Comparison of ENCODE assay signal across 18 cellular contexts in the genomic region with DNA sequence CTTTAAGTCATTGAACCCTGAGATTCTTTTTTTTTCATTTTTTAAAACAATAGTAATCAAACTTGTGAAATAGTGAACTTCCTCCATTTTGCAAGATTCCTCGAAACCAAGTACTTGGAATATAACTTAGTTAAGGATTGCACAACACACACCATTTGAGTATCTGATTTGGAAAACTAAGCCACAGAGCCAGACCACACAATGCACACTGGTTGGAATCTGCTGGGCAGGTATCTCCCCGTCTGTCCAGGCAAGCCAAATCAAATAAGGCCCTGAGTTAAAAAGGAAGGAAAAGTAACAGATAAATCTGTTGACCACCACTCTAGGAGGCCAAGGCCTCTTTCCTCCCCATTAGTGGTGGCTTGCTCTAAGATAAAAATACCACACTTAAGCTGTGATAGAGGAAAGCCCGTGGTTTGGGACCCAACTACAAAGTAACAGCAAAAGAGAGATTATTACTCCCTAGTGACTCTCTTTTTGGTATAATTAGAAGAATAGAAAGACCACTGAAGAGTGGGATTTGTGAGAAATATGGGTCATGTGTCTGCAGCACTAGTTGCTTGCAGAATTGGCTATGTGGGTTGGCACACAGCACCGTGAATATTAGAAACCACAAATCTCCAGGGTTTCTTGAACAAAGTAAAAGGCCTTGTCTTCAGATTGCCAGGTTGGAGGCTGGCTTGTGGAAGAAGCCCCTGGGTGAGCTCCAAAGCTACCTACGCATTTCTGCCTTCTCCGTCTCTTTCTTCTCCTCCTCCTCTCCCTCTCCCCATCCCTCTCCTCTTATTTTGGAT.
DNase-seq lines count a peak whose midpoint lies in the region; ATAC-seq, FAIRE-seq and TF ChIP-seq lines count a peak whose summit lies in the region.
"Had no signal": no experiment of that assay in that cellular context is flagged by ENCODE, and none has a peak within 500 bp of the region (broad histone marks: within the 10 kb centered on the region; RNA-seq: fewer than 3 reads in every experiment).

No MANE protein-coding gene starts in this region.

- peaks cover 0 to 32% (median 10%) of the 10 kb centered on the region in 12 donors for H3K4me1 ChIP-seq in heart left ventricle
- peaks cover 0 to 8% of the 10 kb centered on the region in 2 donors for H3K4me1 ChIP-seq in right atrium auricular region
- H3K4me1 ChIP-seq in right cardiac atrium (ENCODE audit: control insufficient read depth, insufficient read depth, low read length), result peaks cover 2% of the 10 kb centered on the region
- peaks cover 34% of the 10 kb centered on the region for H3K4me1 ChIP-seq in psoas muscle
- H3K4me1 ChIP-seq: Caco-2 had no signal

- ATAC-seq in heart left ventricle (peak in 3 of 4 donors; percentile 33 to 57 (median 33)), right cardiac atrium (peak; percentile 63 to 81), HG03457 (IDR thresholded peaks at IDR 0.05; ENCODE audit: unreplicated experiment) (no peak), psoas muscle (no peak)
- ATAC-seq: HCT116, mucosa of descending colon, T-cell had no signal

- no peaks in the 10 kb centered on the region for H3K27me3 ChIP-seq in heart left ventricle
- H3K27me3 ChIP-seq in right atrium auricular region, result no peaks in the 10 kb centered on the region
- no peaks in the 10 kb centered on the region for H3K27me3 ChIP-seq in right cardiac atrium (ENCODE audit: control insufficient read depth, insufficient read depth)
- no peaks in the 10 kb centered on the region for H3K27me3 ChIP-seq in psoas muscle (ENCODE audit: insufficient read depth in 3 of 3, low read length in 2 of 3)
- H3K27me3 ChIP-seq: upper lobe of left lung had no signal

- no peak for FAIRE-seq in D721Med (lab: Jason Lieb, UNC)

- 75 to 83% (median 78%) methylated on average over 6 of the region's 6 CpGs for WGBS in heart left ventricle, 4 donors
- 60% methylated on average over 6 of the region's 6 CpGs for WGBS in right cardiac atrium
- 75 to 88% (median 83%) methylated on average over 6 of the region's 6 CpGs for WGBS in psoas muscle, 3 donors

- intact Hi-C loops in heart left ventricle (cut with DNase I), result no loop called here
- intact Hi-C loops in right cardiac atrium (cut with DNase I), result no loop called here
- intact Hi-C loops in psoas muscle (cut with DNase I), result loop anchor here in 1 of 2 donors (10.0 kb wide), 1 partner anchor 258 kb away; no protein-coding TSS in a partner anchor

- no peaks in the 10 kb centered on the region for H3K36me3 ChIP-seq in heart left ventricle
- no peaks in the 10 kb centered on the region for H3K36me3 ChIP-seq in right atrium auricular region
- no peaks in the 10 kb centered on the region for H3K36me3 ChIP-seq in psoas muscle (ENCODE audit: insufficient read depth in 1 of 2, low read depth in 1 of 2)
- H3K36me3 ChIP-seq: spleen, upper lobe of left lung had no signal

- H3K27ac ChIP-seq in heart left ventricle (no peak overlapping the region), right atrium auricular region (no peak overlapping the region), right cardiac atrium (ENCODE audit: low read length) (no peak overlapping the region), psoas muscle (no peak overlapping the region)
- H3K27ac ChIP-seq: spleen, upper lobe of left lung had no signal

- TF ChIP-seq CTCF in heart left ventricle (IDR thresholded peaks at IDR 0.05) (no peak), right atrium auricular region (IDR thresholded peaks at IDR 0.05) (no peak), psoas muscle (IDR thresholded peaks at IDR 0.05) (no peak), D721Med (IDR thresholded peaks at IDR 0.05; ENCODE audit: insufficient read depth, missing control alignments) (no peak)

- no peaks in the 10 kb centered on the region for H3K9me3 ChIP-seq in heart left ventricle
- H3K9me3 ChIP-seq in right atrium auricular region, result no peaks in the 10 kb centered on the region
- no peaks in the 10 kb centered on the region for H3K9me3 ChIP-seq in right cardiac atrium (ENCODE audit: control insufficient read depth, low read length)
- no peaks in the 10 kb centered on the region for H3K9me3 ChIP-seq in psoas muscle
- H3K9me3 ChIP-seq: Caco-2, mucosa of descending colon, spleen, upper lobe of left lung had no signal

- DNase-seq in heart left ventricle (no peak), right atrium auricular region (ENCODE audit: low spot score) (no peak), astrocyte of the hippocampus (ENCODE audit: low read depth, low spot score) (peak; percentile 73), right cardiac atrium (peak in 1 of 3 donors; percentile 35), psoas muscle (no peak), D721Med (ENCODE audit: insufficient read length, low spot score) (no peak)
- no peak for DNase-seq in activated effector memory CD4-positive, alpha-beta T cell treated with Interleukin-2 at 50 U/mL for 16 hours
- DNase-seq: activated CD4-positive, CD25-positive, alpha-beta regulatory T cell; Caco-2; mucosa of descending colon; NCI-H748 treated with DMSO at 0.1 percent for 48 hours; nucleus accumbens; spleen; stimulated activated naive CD4-positive, alpha-beta T cell treated with Interleukin-2 at 50 U/mL for 16 hours; T-cell; upper lobe of left lung had no signal

- TF ChIP-seq POLR2A in heart left ventricle (IDR thresholded peaks at IDR 0.05), result no peak

- H3K4me3 ChIP-seq in heart left ventricle (no peak overlapping the region), right atrium auricular region (no peak overlapping the region), right cardiac atrium (ENCODE audit: low read length) (no peak overlapping the region), psoas muscle (no peak overlapping the region)
- H3K4me3 ChIP-seq: mucosa of descending colon, spleen, upper lobe of left lung had no signal

Comparison
In these comparisons a context has a peak if more than half of its experiments do, and no peak if none do; other contexts are left out.
1. ATAC-seq: peak in heart left ventricle (3 of 4) and right cardiac atrium (2 of 2); none in HG03457 (single experiment) and psoas muscle (0 of 4).